ENCODE assay signal across 1 cellular context in genomic region chr7:372939-373791, GRCh38.
TF ChIP-seq lines count a peak whose summit lies in the region.

No MANE protein-coding gene starts in this region.

TF ChIP-seq in GM23338, 12 proteins besides CTCF, POLR2A, EP300 and RAD21 (continued from another document):
- TF ChIP-seq ZNF462 (CRISPR knock-in tag; IDR thresholded peaks at IDR 0.05) (no peak), ETS1 (IDR thresholded peaks at IDR 0.05) (no peak), REST (IDR thresholded peaks at IDR 0.05; ENCODE audit: unreplicated experiment) (no peak), NANOG (IDR thresholded peaks at IDR 0.05; ENCODE audit: borderline replicate concordance) (no peak)
